In the genomic region with DNA sequence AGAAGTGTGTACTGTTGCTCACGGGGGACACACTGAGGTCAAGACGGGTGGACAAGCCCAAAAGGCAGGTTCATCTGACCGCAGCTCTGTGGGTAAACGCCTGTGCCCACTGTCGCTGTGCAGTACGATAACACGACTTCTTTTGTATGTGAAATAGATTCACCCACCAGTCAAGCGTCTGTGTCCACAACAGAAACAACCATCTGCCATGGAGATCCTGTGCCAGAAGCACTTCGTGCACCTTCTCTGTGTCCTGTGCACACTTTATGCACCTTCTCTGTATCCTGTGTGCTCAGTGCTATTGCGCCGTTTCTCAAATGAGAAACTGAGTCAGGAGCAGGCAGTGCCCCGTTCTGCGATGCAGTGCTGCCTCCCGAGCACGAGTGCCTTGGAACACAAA, we compare ENCODE assay signal across 28 cellular contexts.
"Had no signal": no experiment of that assay in that cellular context is flagged by ENCODE, and none has a peak within 500 bp of the region (broad histone marks: within the 10 kb centered on the region; RNA-seq: fewer than 3 reads in every experiment).

No MANE protein-coding gene starts in this region.

- H3K4me3 Mint-ChIP-seq: activated CD4-positive, alpha-beta T cell treated with anti-CD3 and anti-CD28 coated beads, Interleukin-2, amount 10 ng/mL, durations not matched to agents 24 days and 14 days; activated CD8-positive, alpha-beta T cell treated with anti-CD3 and anti-CD28 coated beads for 36 hours; activated naive CD8-positive, alpha-beta T cell treated with anti-CD3 and anti-CD28 coated beads for 36 hours; activated T-cell treated with anti-CD3 and anti-CD28 coated beads, Interleukin-2, amount 50 U/mL, for 72 hours; activated T-helper 17 cell treated with anti-CD3 and anti-CD28 coated beads, Interleukin-2, amount 50 U/mL, for 72 hours had no signal

- DNase-seq: activated CD4-positive, alpha-beta T cell treated with anti-CD3 and anti-CD28 coated beads, Interleukin-2, amount 10 ng/mL, durations not matched to agents 24 days and 14 days; activated CD4-positive, alpha-beta T cell treated with anti-CD3 and anti-CD28 coated beads, Interleukin-2, amount 50 U/mL, for 4 hours; activated CD8-positive, alpha-beta T cell treated with anti-CD3 and anti-CD28 coated beads for 36 hours; activated effector memory CD4-positive, alpha-beta T cell treated with anti-CD3 and anti-CD28 coated beads, Interleukin-2, amount 50 U/mL, for 16 hours; activated naive CD4-positive, alpha-beta T cell; activated naive CD4-positive, alpha-beta T cell treated with anti-CD3 and anti-CD28 coated beads, Interleukin-2, amount 50 U/mL, for 16 hours; activated naive CD8-positive, alpha-beta T cell treated with anti-CD3 and anti-CD28 coated beads for 36 hours; activated T-cell treated with anti-CD3 and anti-CD28 coated beads, Interleukin-2, amount 50 U/mL, for 1 hour; activated T-cell treated with anti-CD3 and anti-CD28 coated beads, Interleukin-2, amount 50 U/mL, for 72 hours; amniotic stem cell; brain microvascular endothelial cell; Karpas-422; KBM-7; NCI-H1048; NCI-H1105 treated with DMSO at 0.1 percent for 48 hours; NCI-H1436; NCI-H1694; NCI-H2029; NCI-H345; NCI-H524 treated with DMSO at 0.1 percent for 48 hours; RPMI8226; SJCRH30; T1000; WERI-Rb-1 had no signal

- H3K27me3 ChIP-seq: brain microvascular endothelial cell, cardiac muscle cell, SJCRH30 had no signal

- H3K9me3 ChIP-seq: SJCRH30 had no signal

- H3K27ac Mint-ChIP-seq: activated CD8-positive, alpha-beta T cell treated with anti-CD3 and anti-CD28 coated beads for 36 hours; activated naive CD8-positive, alpha-beta T cell treated with anti-CD3 and anti-CD28 coated beads for 36 hours; activated T-cell treated with anti-CD3 and anti-CD28 coated beads, Interleukin-2, amount 50 U/mL, for 72 hours; activated T-helper 17 cell treated with anti-CD3 and anti-CD28 coated beads, Interleukin-2, amount 50 U/mL, for 72 hours had no signal

- H3K4me3 ChIP-seq: cardiac muscle cell, SJCRH30, SK-N-MC had no signal

- H3K4me1 Mint-ChIP-seq: activated CD4-positive, alpha-beta T cell treated with anti-CD3 and anti-CD28 coated beads, Interleukin-2, amount 10 ng/mL, durations not matched to agents 24 days and 14 days; activated naive CD8-positive, alpha-beta T cell treated with anti-CD3 and anti-CD28 coated beads for 36 hours had no signal

- H3K36me3 ChIP-seq: brain microvascular endothelial cell had no signal

- H3K27ac ChIP-seq: brain microvascular endothelial cell, cardiac muscle cell, SJCRH30, SK-N-MC, WERI-Rb-1 had no signal

- ATAC-seq: activated CD8-positive, alpha-beta T cell treated with anti-CD3 and anti-CD28 coated beads for 36 hours; Panc1 had no signal

- H3K4me1 ChIP-seq: SJCRH30 had no signal

- H3K9me3 Mint-ChIP-seq: activated CD4-positive, alpha-beta T cell treated with anti-CD3 and anti-CD28 coated beads, Interleukin-2, amount 10 ng/mL, durations not matched to agents 24 days and 14 days; activated CD8-positive, alpha-beta T cell treated with anti-CD3 and anti-CD28 coated beads for 36 hours; activated naive CD8-positive, alpha-beta T cell treated with anti-CD3 and anti-CD28 coated beads for 36 hours; activated T-cell treated with anti-CD3 and anti-CD28 coated beads, Interleukin-2, amount 50 U/mL, for 72 hours; activated T-helper 17 cell treated with anti-CD3 and anti-CD28 coated beads, Interleukin-2, amount 50 U/mL, for 72 hours had no signal

- H3K27me3 Mint-ChIP-seq: activated CD4-positive, alpha-beta T cell treated with anti-CD3 and anti-CD28 coated beads, Interleukin-2, amount 10 ng/mL, durations not matched to agents 24 days and 14 days; activated CD8-positive, alpha-beta T cell treated with anti-CD3 and anti-CD28 coated beads for 36 hours; activated naive CD8-positive, alpha-beta T cell treated with anti-CD3 and anti-CD28 coated beads for 36 hours; activated T-helper 17 cell treated with anti-CD3 and anti-CD28 coated beads, Interleukin-2, amount 50 U/mL, for 72 hours had no signal
